Comparison of ENCODE assay signal across 22 cellular contexts in genomic region chr18:9736445-9736844, GRCh38.
"Had no signal": no experiment of that assay in that cellular context is flagged by ENCODE, and none has a peak within 500 bp of the region (broad histone marks: within the 10 kb centered on the region; RNA-seq: fewer than 3 reads in every experiment).

No MANE protein-coding gene starts in this region.

- H3K9me3 Mint-ChIP-seq: activated CD8-positive, alpha-beta T cell treated with anti-CD3 and anti-CD28 coated beads for 36 hours; activated naive CD4-positive, alpha-beta T cell treated with anti-CD3 and anti-CD28 coated beads, Interleukin-2, amount 50 U/mL, for 72 hours; activated T-cell treated with anti-CD3 and anti-CD28 coated beads, Interleukin-2, amount 50 U/mL, for 72 hours; central memory CD8-positive, alpha-beta T cell; dendritic cell treated with granulocyte-macrophage colony-stimulating factor and Interleukin-4, amounts not matched to agents 40 ng/mL and 50 ng/mL, for 4 days; endodermal cell; nephron; WTC11 had no signal

- H2AFZ ChIP-seq: parathyroid adenoma had no signal

- H3K36me3 Mint-ChIP-seq: activated naive CD4-positive, alpha-beta T cell treated with anti-CD3 and anti-CD28 coated beads, Interleukin-2, amount 50 U/mL, for 72 hours; WTC11 had no signal

- H3K27me3 ChIP-seq: esophagus muscularis mucosa, heart right ventricle, spleen, tibial nerve had no signal

- H3K4me3 Mint-ChIP-seq: activated CD8-positive, alpha-beta T cell treated with anti-CD3 and anti-CD28 coated beads for 36 hours; activated T-cell treated with anti-CD3 and anti-CD28 coated beads, Interleukin-2, amount 50 U/mL, for 72 hours; central memory CD8-positive, alpha-beta T cell; dendritic cell treated with granulocyte-macrophage colony-stimulating factor and Interleukin-4, amounts not matched to agents 40 ng/mL and 50 ng/mL, for 4 days; endodermal cell; nephron; WTC11 had no signal

- H3K9ac ChIP-seq: parathyroid adenoma had no signal

- ATAC-seq: activated CD8-positive, alpha-beta T cell treated with anti-CD3 and anti-CD28 coated beads for 36 hours; activated naive CD4-positive, alpha-beta T cell treated with anti-CD3 and anti-CD28 coated beads, Interleukin-2, amount 50 U/mL, for 72 hours; activated T-cell treated with anti-CD3 and anti-CD28 coated beads, Interleukin-2, amount 50 U/mL, for 72 hours; heart right ventricle; left ventricle myocardium superior; right cardiac atrium; WTC11 had no signal

- H3K79me2 ChIP-seq: parathyroid adenoma had no signal

- H3K27ac ChIP-seq: esophagus muscularis mucosa, heart right ventricle, parathyroid adenoma, tibial nerve had no signal

- H3K27ac Mint-ChIP-seq: activated CD8-positive, alpha-beta T cell treated with anti-CD3 and anti-CD28 coated beads for 36 hours; activated naive CD4-positive, alpha-beta T cell treated with anti-CD3 and anti-CD28 coated beads, Interleukin-2, amount 50 U/mL, for 72 hours; activated T-cell treated with anti-CD3 and anti-CD28 coated beads, Interleukin-2, amount 50 U/mL, for 72 hours; dendritic cell treated with granulocyte-macrophage colony-stimulating factor and Interleukin-4, amounts not matched to agents 40 ng/mL and 50 ng/mL, for 4 days; endodermal cell; WTC11 had no signal

- H3K4me1 Mint-ChIP-seq: nephron had no signal

- H3K4me1 ChIP-seq: parathyroid adenoma had no signal

- H3K27me3 Mint-ChIP-seq: dendritic cell treated with granulocyte-macrophage colony-stimulating factor and Interleukin-4, amounts not matched to agents 40 ng/mL and 50 ng/mL, for 4 days had no signal

- H3K9me3 ChIP-seq: esophagus muscularis mucosa, heart right ventricle, spleen, tibial nerve had no signal

- H3K4me3 ChIP-seq: esophagus muscularis mucosa, heart right ventricle, spleen, tibial nerve had no signal

- DNase-seq: activated CD4-positive, alpha-beta T cell treated with anti-CD3 and anti-CD28 coated beads, Interleukin-2, amount 50 U/mL, for 1 hour; activated CD8-positive, alpha-beta T cell treated with anti-CD3 and anti-CD28 coated beads for 36 hours; activated naive CD4-positive, alpha-beta T cell; activated T-cell treated with anti-CD3 and anti-CD28 coated beads, Interleukin-2, amount 50 U/mL, for 72 hours; endodermal cell; foreskin melanocyte; heart right ventricle; left ventricle myocardium superior; occipital lobe; right cardiac atrium; stimulated activated CD4-positive, alpha-beta T cell treated with anti-CD3 and anti-CD28 coated beads, Interleukin-2, amount 100 ng/mL, for 48 hours; stimulated activated naive CD4-positive, alpha-beta T cell treated with Interleukin-2 at 50 U/mL for 16 hours; T-helper 2 cell had no signal
